In the genomic region with DNA sequence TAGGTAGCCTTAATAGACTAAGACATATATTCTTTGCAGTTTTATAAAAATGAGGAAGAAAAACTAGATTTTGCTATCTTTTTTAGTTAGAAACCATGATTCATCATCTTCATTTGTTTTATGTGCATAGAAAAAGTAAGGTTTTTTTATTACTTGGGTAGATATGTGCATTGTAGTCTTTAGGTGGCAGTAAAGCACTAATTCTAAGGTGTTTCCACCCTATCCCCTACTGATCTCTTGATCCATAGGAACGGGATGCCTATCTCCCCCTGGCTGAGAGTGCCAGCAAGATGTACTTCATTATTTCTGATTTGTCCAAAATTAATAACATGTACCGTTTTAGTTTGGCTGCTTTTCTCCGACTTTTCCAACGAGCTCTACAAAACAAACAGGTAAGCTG, we compare ENCODE assay signal across 12 cellular contexts.
DNase-seq lines count a peak whose midpoint lies in the region; TF ChIP-seq lines count a peak whose summit lies in the region.
"Had no signal": no experiment of that assay in that cellular context is flagged by ENCODE, and none has a peak within 500 bp of the region (broad histone marks: within the 10 kb centered on the region; RNA-seq: fewer than 3 reads in every experiment).

No MANE protein-coding gene starts in this region.

- H3K4me3 ChIP-seq in cardiac fibroblast (replicated peaks in 1 of 2; ENCODE audit: low read depth in 2 of 2, low read length in 2 of 2): no peak overlapping the region

- H3K27ac Mint-ChIP-seq in osteocyte (ENCODE audit: unreplicated experiment): no peak overlapping the region
- H3K27ac Mint-ChIP-seq: B cell; dendritic cell treated with granulocyte-macrophage colony-stimulating factor and Interleukin-4, amounts not matched to agents 40 ng/mL and 50 ng/mL, for 4 days had no signal

- DNase-seq in NCI-H146 (lab: John Stamatoyannopoulos, UW): peak; percentile 19
- DNase-seq in NCI-H146 treated with DMSO at 0.1 percent for 48 hours (lab: John Stamatoyannopoulos, UW; ENCODE audit: unreplicated experiment): no peak
- peak; percentile 81 for DNase-seq in NCI-H526 treated with DMSO at 0.1 percent for 48 hours (lab: John Stamatoyannopoulos, UW)
- DNase-seq in cardiac fibroblast (ENCODE audit: low read depth in 2 of 2): peak; percentile 36 to 37
- DNase-seq in osteocyte (ENCODE audit: extremely low spot score, unreplicated experiment): no peak
- no peak for DNase-seq in Ammon's horn (ENCODE audit: low spot score)
- no peak for DNase-seq in NCI-H345 treated with DMSO at 0.1 percent for 48 hours (lab: John Stamatoyannopoulos, UW; ENCODE audit: unreplicated experiment)
- no peak for DNase-seq in SHP77 treated with DMSO at 0.1 percent for 48 hours (lab: John Stamatoyannopoulos, UW)
- DNase-seq: activated CD4-positive, alpha-beta T cell treated with anti-CD3 and anti-CD28 coated beads for 4 hours; NCI-H1048 had no signal

- H3K4me1 Mint-ChIP-seq in osteocyte (ENCODE audit: unreplicated experiment): no peaks in the 10 kb centered on the region
- H3K4me1 Mint-ChIP-seq: B cell had no signal

- H3K27me3 Mint-ChIP-seq in osteocyte (ENCODE audit: unreplicated experiment): no peaks in the 10 kb centered on the region
- H3K27me3 Mint-ChIP-seq: B cell; dendritic cell treated with granulocyte-macrophage colony-stimulating factor and Interleukin-4, amounts not matched to agents 40 ng/mL and 50 ng/mL, for 4 days had no signal

- peak; percentile 33 for TF ChIP-seq CTCF in cardiac fibroblast (IDR thresholded peaks at IDR 0.05; ENCODE audit: low read depth, low read length)
- TF ChIP-seq CTCF in osteocyte (IDR thresholded peaks at IDR 0.05): peak; percentile 53

- no peaks in the 10 kb centered on the region for H3K9me3 Mint-ChIP-seq in osteocyte (ENCODE audit: unreplicated experiment)
- H3K9me3 Mint-ChIP-seq: dendritic cell treated with granulocyte-macrophage colony-stimulating factor and Interleukin-4, amounts not matched to agents 40 ng/mL and 50 ng/mL, for 4 days had no signal

- no peak overlapping the region for H3K4me3 Mint-ChIP-seq in osteocyte (ENCODE audit: unreplicated experiment)
- H3K4me3 Mint-ChIP-seq: B cell; dendritic cell treated with granulocyte-macrophage colony-stimulating factor and Interleukin-4, amounts not matched to agents 40 ng/mL and 50 ng/mL, for 4 days had no signal

- H3K36me3 Mint-ChIP-seq in osteocyte (ENCODE audit: unreplicated experiment): peaks cover 20% of the 10 kb centered on the region

Comparison
In these comparisons a context has a peak if more than half of its experiments do, and no peak if none do; other contexts are left out.
1. DNase-seq: peak in NCI-H146 (single experiment), NCI-H526 treated with DMSO at 0.1 percent for 48 hours (single experiment) and cardiac fibroblast (2 of 2); none in NCI-H146 treated with DMSO at 0.1 percent for 48 hours (single experiment), osteocyte (single experiment), Ammon's horn (single experiment), NCI-H345 treated with DMSO at 0.1 percent for 48 hours (single experiment) and SHP77 treated with DMSO at 0.1 percent for 48 hours (single experiment).